12 cellular contexts compared by ENCODE assay signal in the genomic region with DNA sequence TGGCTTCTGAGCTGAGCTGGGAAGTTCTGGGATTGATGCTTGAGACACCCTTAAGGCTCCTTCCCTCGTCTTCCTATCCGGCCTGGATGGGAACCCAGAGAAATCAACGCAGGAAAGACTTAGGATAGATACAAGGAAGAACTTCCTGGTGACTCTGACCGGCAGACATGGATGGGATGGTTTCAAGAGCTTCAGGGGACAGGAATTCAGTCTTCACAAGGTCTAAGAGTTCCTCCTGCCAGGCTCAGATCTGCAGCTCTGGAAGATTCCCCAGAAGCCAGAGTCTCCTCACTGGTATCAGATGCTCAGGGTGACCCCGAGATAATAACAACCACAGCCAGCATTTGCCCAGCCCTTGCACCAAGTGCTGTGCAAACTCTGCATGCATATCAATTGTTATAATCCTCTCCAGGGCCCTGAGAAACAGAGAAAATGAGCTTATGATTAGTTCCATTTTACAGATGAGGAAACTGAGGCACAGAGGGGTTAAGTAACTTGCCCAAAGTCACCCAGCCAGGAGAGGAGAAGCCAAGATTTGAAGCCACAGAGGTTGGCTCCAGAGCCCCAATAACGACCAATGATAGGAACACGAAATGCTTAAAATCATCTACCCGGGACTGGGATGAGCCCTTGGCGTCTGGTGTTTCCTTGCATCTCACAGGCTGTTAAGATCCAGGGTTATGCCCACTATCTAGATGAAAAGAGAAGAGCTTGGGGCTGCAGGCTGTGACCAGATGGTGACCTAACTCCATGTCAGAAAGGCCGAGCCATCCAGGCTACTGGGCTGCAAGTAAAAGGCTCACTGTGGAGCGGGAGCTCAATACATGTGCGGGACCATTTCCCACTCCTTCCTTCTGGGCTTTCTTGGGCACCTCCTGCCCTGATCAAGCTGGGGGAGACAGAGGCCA.
A peak's percentile ranks its signal among the peaks of the same experiment; 100 is the strongest.
DNase-seq lines count a peak whose midpoint lies in the region; ATAC-seq and TF ChIP-seq lines count a peak whose summit lies in the region.
"Had no signal": no experiment of that assay in that cellular context is flagged by ENCODE, and none has a peak within 500 bp of the region (broad histone marks: within the 10 kb centered on the region; RNA-seq: fewer than 3 reads in every experiment).

No MANE protein-coding gene starts in this region.

- H3K27ac Mint-ChIP-seq in activated naive CD4-positive, alpha-beta T cell treated with anti-CD3 and anti-CD28 coated beads, Interleukin-2, amount 50 U/mL, for 72 hours, result peak overlapping the region; percentile 28 to 61

- no peak for TF ChIP-seq POLR2A in transverse colon (IDR thresholded peaks at IDR 0.05)

- H4K20me1 ChIP-seq in neural cell (ENCODE audit: insufficient read depth) (no peaks in the 10 kb centered on the region), PC-9 (ENCODE audit: insufficient read depth) (no peaks in the 10 kb centered on the region)

- no peaks in the 10 kb centered on the region for H3K9me3 ChIP-seq in ectodermal cell (ENCODE audit: control insufficient read depth, low read length)
- H3K9me3 ChIP-seq in neural cell (ENCODE audit: low read length), result no peaks in the 10 kb centered on the region
- H3K9me3 ChIP-seq in transverse colon, result no peaks in the 10 kb centered on the region
- no peaks in the 10 kb centered on the region for H3K9me3 ChIP-seq in PC-9 (ENCODE audit: insufficient read depth, low read depth)

- intact Hi-C loops in transverse colon (cut with DNase I; ENCODE audit: low total_unique reads) (no loop called here), PC-9 (cut with micrococcal nuclease; ENCODE audit: unreplicated experiment) (no loop called here)

- H3K27me3 ChIP-seq in ectodermal cell (ENCODE audit: control insufficient read depth, insufficient read depth, low read length, poor library complexity, severe bottlenecking) (no peaks in the 10 kb centered on the region), neural cell (ENCODE audit: insufficient read depth, low read depth, low read length) (no peaks in the 10 kb centered on the region), transverse colon (no peaks in the 10 kb centered on the region), PC-9 (ENCODE audit: insufficient read depth, low read depth) (no peaks in the 10 kb centered on the region)

- DNase-seq in activated naive CD4-positive, alpha-beta T cell treated with anti-CD3 and anti-CD28 coated beads, Interleukin-2, amount 50 U/mL, for 72 hours (ENCODE audit: low spot score in 2 of 2), result no peak
- DNase-seq in activated naive CD4-positive, alpha-beta T cell (lab: John Stamatoyannopoulos, UW), result no peak
- no peak for DNase-seq in transverse colon
- DNase-seq in activated gamma-delta T cell (lab: John Stamatoyannopoulos, UW), result no peak
- no peak for DNase-seq in activated CD4-positive, alpha-beta T cell treated with anti-CD3 and anti-CD28 coated beads for 4 hours
- DNase-seq in PC-9, result no peak
- DNase-seq: activated CD8-positive, alpha-beta memory T cell treated with anti-CD3 and anti-CD28 coated beads, Interleukin-2, amount 50 U/mL, for 48 hours; DMS79 treated with DMSO at 0.1 percent for 48 hours; NCI-H1694 treated with DMSO at 0.1 percent for 48 hours; NK-92 treated with Interleukin-12 subunit alpha and Interleukin-12 subunit beta, amount 100 ng/mL, for 24 hours had no signal

- H3K9me2 ChIP-seq in neural cell (ENCODE audit: insufficient read depth, low read length), result no peaks in the 10 kb centered on the region
- no peaks in the 10 kb centered on the region for H3K9me2 ChIP-seq in PC-9 (ENCODE audit: insufficient read depth)

- POLR2A ChIA-PET in PC-9 (lab: Charles Lee; ENCODE audit: unreplicated experiment), result interaction anchor here (0.6 kb wide), 1 partner anchor 167 kb away, joined by 4 read pairs; no protein-coding TSS in a partner anchor

- no peak for ATAC-seq in activated naive CD4-positive, alpha-beta T cell treated with anti-CD3 and anti-CD28 coated beads, Interleukin-2, amount 50 U/mL, for 72 hours

- TF ChIP-seq EP300 in neural cell (conservative IDR thresholded peaks at IDR 0.05; ENCODE audit: poor library complexity, severe bottlenecking) (no peak), transverse colon (IDR thresholded peaks at IDR 0.05; ENCODE audit: low read depth) (no peak)

- H3K4me2 ChIP-seq in neural cell (ENCODE audit: low read length) (no peak overlapping the region), PC-9 (no peak overlapping the region)

- TF ChIP-seq RAD21 in neural cell (conservative IDR thresholded peaks at IDR 0.05), result no peak

- no peaks in the 10 kb centered on the region for H3K36me3 ChIP-seq in ectodermal cell (ENCODE audit: control insufficient read depth, insufficient read depth, low read length)
- no peaks in the 10 kb centered on the region for H3K36me3 ChIP-seq in neural cell (ENCODE audit: insufficient read depth, low read length)
- no peaks in the 10 kb centered on the region for H3K36me3 ChIP-seq in transverse colon
- 0 out of 2 replicates have a peak, but pooled peaks cover 7% of the 10 kb centered on the region for H3K36me3 ChIP-seq in PC-9 (ENCODE audit: low read depth)

- WGBS in ectodermal cell, 2 experiments, result 85% methylated on average over 12 of the region's 12 CpGs
- WGBS in transverse colon (ENCODE audit: low coverage in 1 of 2), 2 donors, result 87 to 100% methylated on average over 2 to 12 of the region's 12 CpGs

- no peaks in the 10 kb centered on the region for H3K9me3 Mint-ChIP-seq in activated naive CD4-positive, alpha-beta T cell treated with anti-CD3 and anti-CD28 coated beads, Interleukin-2, amount 50 U/mL, for 72 hours

- H3K79me2 ChIP-seq in neural cell (replicated peaks; ENCODE audit: insufficient read depth, low read length) (peaks cover 11% of the 10 kb centered on the region), PC-9 (ENCODE audit: low read depth) (peaks cover 4% of the 10 kb centered on the region; the same call in 1 of the 2 replicates)

- peak overlapping the region; percentile 76 for H3K27ac ChIP-seq in ectodermal cell (ENCODE audit: insufficient read depth, low read depth, low read length, poor library complexity, severe bottlenecking)
- peak overlapping the region; percentile 98 for H3K27ac ChIP-seq in neural cell (ENCODE audit: low read length)
- H3K27ac ChIP-seq in transverse colon, result peak overlapping the region; percentile 92 to 99 (median 96)
- no peak overlapping the region for H3K27ac ChIP-seq in PC-9

- H3K9ac ChIP-seq in neural cell (ENCODE audit: low read length), result peak overlapping the region; percentile 96

- no peaks in the 10 kb centered on the region for H3F3A ChIP-seq in neural cell (ENCODE audit: insufficient read depth, low read length, poor library complexity, severe bottlenecking)
- peaks cover 22% of the 10 kb centered on the region for H3F3A ChIP-seq in PC-9 (ENCODE audit: insufficient read depth, low read depth)

- in situ Hi-C loops in transverse colon (cut with MboI; ENCODE audit: low pct_ligation_motif_present in 1 of 4, low pct_unique_long_range_greater_than_20kb in 1 of 4, low sequenced_read_pairs in 3 of 4), result no loop called here

- CTCF ChIA-PET in PC-9 (lab: Charles Lee), result no interaction called here

- H2AFZ ChIP-seq in neural cell (ENCODE audit: low read depth, low read length) (no peak overlapping the region), PC-9 (no peak overlapping the region)

- peaks cover 39% of the 10 kb centered on the region for H3K4me1 ChIP-seq in ectodermal cell (ENCODE audit: control insufficient read depth, insufficient read depth, low read length)
- H3K4me1 ChIP-seq in transverse colon, result peaks cover 8 to 38% (median 27%) of the 10 kb centered on the region in 4 donors
- H3K4me1 ChIP-seq in PC-9 (replicated peaks; ENCODE audit: insufficient read depth), result peaks cover 23% of the 10 kb centered on the region

- BruUV-seq in PC-9 (replicated peaks; lab: Mats Ljungman, UMichigan), result no TSS peak

- H3K36me3 Mint-ChIP-seq in activated naive CD4-positive, alpha-beta T cell treated with anti-CD3 and anti-CD28 coated beads, Interleukin-2, amount 50 U/mL, for 72 hours, result peaks cover 0 to 7% of the 10 kb centered on the region in 2 donors

- no peak overlapping the region for H3K4me3 ChIP-seq in ectodermal cell (ENCODE audit: insufficient read depth, low read depth, low read length)
- no peak overlapping the region for H3K4me3 ChIP-seq in neural cell (ENCODE audit: low read length)
- H3K4me3 ChIP-seq in transverse colon, result no peak overlapping the region
- no peak overlapping the region for H3K4me3 ChIP-seq in PC-9

- TF ChIP-seq CTCF in neural cell (IDR thresholded peaks at IDR 0.05; ENCODE audit: poor library complexity, severe bottlenecking) (no peak), transverse colon (IDR thresholded peaks at IDR 0.05) (no peak), PC-9 (conservative IDR thresholded peaks at IDR 0.05) (no peak)

TF ChIP-seq in neural cell, 6 proteins besides CTCF, POLR2A, EP300 and RAD21:
- TF ChIP-seq EZH2 (IDR thresholded peaks at IDR 0.05; ENCODE audit: borderline replicate concordance, insufficient read depth, low read length, poor library complexity, severe bottlenecking) (no peak), POLR2AphosphoS5 (IDR thresholded peaks at IDR 0.05) (peak; percentile 1)
